ENCODE assay signal across 8 cellular contexts in genomic region chr11:118918686-118919280, GRCh38. TPM values are rescaled to one million over a fixed set of nuclear protein-coding genes. Genes with fewer than 3 reads are reported as not detected.
DNase-seq lines count a peak whose midpoint lies in the region; ATAC-seq and TF ChIP-seq lines count a peak whose summit lies in the region.

No MANE protein-coding gene starts in this region.

- H3K36me3 ChIP-seq in ACC112 (ENCODE audit: insufficient read depth, low read length) (no peaks in the 10 kb centered on the region), HUES48 (ENCODE audit: control insufficient read depth, insufficient read depth, low read length) (no peaks in the 10 kb centered on the region), brain microvascular endothelial cell (replicated peaks) (no peaks in the 10 kb centered on the region), lung (ENCODE audit: control insufficient read depth in 2 of 2, insufficient read depth in 2 of 2, low read length in 2 of 2) (no peaks in the 10 kb centered on the region)

- H3K9ac ChIP-seq in HUES48 (ENCODE audit: low read depth, low read length), result no peak overlapping the region

- ATAC-seq in lung (ENCODE audit: insufficient read depth, low FRiP score) (no peak), HG03039 (IDR thresholded peaks at IDR 0.05; ENCODE audit: unreplicated experiment) (no peak), GM21423 (IDR thresholded peaks at IDR 0.05; ENCODE audit: unreplicated experiment) (no peak)

- WGBS in lung, 2 donors, result 13 to 31% methylated on average over 10 to 12 of the region's 13 CpGs

- in situ Hi-C loops in brain microvascular endothelial cell (cut with HindIII; ENCODE audit: low pct_ligation_motif_present, low sequenced_read_pairs), result no loop called here

- no peak for DNase-seq in brain microvascular endothelial cell
- DNase-seq in lung (ENCODE audit: low spot score), result no peak
- DNase-seq in GF-D8 (lab: John Stamatoyannopoulos, UW), result no peak
- DNase-seq in anterior cingulate cortex (lab: John Stamatoyannopoulos, UW), result no peak

- H3K27ac ChIP-seq in ACC112 (ENCODE audit: low read depth, low read length), result peak overlapping the region; percentile 99
- peak overlapping the region; percentile 91 for H3K27ac ChIP-seq in HUES48 (ENCODE audit: low read depth, low read length)
- peak overlapping the region; percentile 92 for H3K27ac ChIP-seq in brain microvascular endothelial cell
- peak overlapping the region; percentile 93 to 97 for H3K27ac ChIP-seq in lung (ENCODE audit: low read depth in 1 of 2, low read length in 1 of 2)

- H3K27me3 ChIP-seq in ACC112 (ENCODE audit: insufficient read depth, low read length) (no peaks in the 10 kb centered on the region), HUES48 (ENCODE audit: control insufficient read depth, insufficient read depth, low read length) (no peaks in the 10 kb centered on the region), brain microvascular endothelial cell (replicated peaks) (no peaks in the 10 kb centered on the region), lung (ENCODE audit: control insufficient read depth, insufficient read depth) (no peaks in the 10 kb centered on the region)

- no peaks in the 10 kb centered on the region for H3K9me3 ChIP-seq in HUES48 (ENCODE audit: control insufficient read depth, insufficient read depth, low read length)
- no peaks in the 10 kb centered on the region for H3K9me3 ChIP-seq in lung (ENCODE audit: control insufficient read depth in 2 of 2, insufficient read depth in 1 of 2, low read length in 1 of 2)

- H3K79me2 ChIP-seq in ACC112 (ENCODE audit: control insufficient read depth, insufficient read depth, low read length, unreplicated experiment), result peaks cover 66% of the 10 kb centered on the region

- H3K4me3 ChIP-seq in ACC112 (ENCODE audit: low read depth, low read length) (peak overlapping the region; percentile 69), HUES48 (ENCODE audit: low read depth, low read length) (peak overlapping the region; percentile 39; the same call in 1 of the 2 replicates), brain microvascular endothelial cell (ENCODE audit: low read depth, low read length) (peak overlapping the region; percentile 37), lung (no peak overlapping the region)

- H2AFZ ChIP-seq in ACC112 (ENCODE audit: low read length, unreplicated experiment), result no peak overlapping the region

- TF ChIP-seq CTCF in brain microvascular endothelial cell (IDR thresholded peaks at IDR 0.05; ENCODE audit: low read depth, low read length, missing control alignments) (no peak), lung (IDR thresholded peaks at IDR 0.05; ENCODE audit: control extremely low read depth, extremely low read depth) (no peak)

- peaks cover 87% of the 10 kb centered on the region for H3K4me1 ChIP-seq in ACC112 (ENCODE audit: control insufficient read depth, insufficient read depth, low read length, unreplicated experiment)
- H3K4me1 ChIP-seq in HUES48 (ENCODE audit: control insufficient read depth, insufficient read depth, low read length), result peaks cover 94% of the 10 kb centered on the region
- peaks cover 12 to 67% of the 10 kb centered on the region in 2 donors for H3K4me1 ChIP-seq in lung (ENCODE audit: control insufficient read depth in 2 of 2, insufficient read depth in 2 of 2, low read length in 2 of 2)

RNA-seq across cellular contexts. Expression of gene BCL9L, which starts 6.9 kb away (rescaled TPM):
- total RNA-seq in lung, result 10 to 100 TPM; 39.6 to 91.0 TPM
- polyA plus RNA-seq in lung, result 10 to 100 TPM; 23.3 to 30.4 TPM

RNA-seq across cellular contexts. Expression of gene CXCR5, which starts 35.1 kb away (rescaled TPM):
- total RNA-seq in lung, result under 1 TPM in 1 of 2 donors, not detected in 1; 0.48 TPM
- under 1 TPM; 0.16 to 0.65 TPM for polyA plus RNA-seq in lung

RNA-seq across cellular contexts. Expression of gene UPK2, which starts 37.3 kb away (rescaled TPM):
- total RNA-seq in lung, result not detected
- polyA plus RNA-seq in lung, result under 1 TPM in 1 of 2 donors, not detected in 1; 0.07 TPM

RNA-seq across cellular contexts. Expression of gene FOXR1, which starts 52.8 kb away (rescaled TPM):
- not detected for total RNA-seq in lung
- polyA plus RNA-seq in lung, result not detected
